Comparison of ENCODE assay signal across 8 cellular contexts in genomic region chr16:30895592-30896202, GRCh38. TPM values are rescaled to one million over a fixed set of nuclear protein-coding genes. Genes with fewer than 3 reads are reported as not detected.
A peak's percentile ranks its signal among the peaks of the same experiment; 100 is the strongest.
DNase-seq lines count a peak whose midpoint lies in the region; ATAC-seq and TF ChIP-seq lines count a peak whose summit lies in the region.

No MANE protein-coding gene starts in this region.

- no peaks in the 10 kb centered on the region for H3K9me3 Mint-ChIP-seq in natural killer cell treated with Interleukin-12 subunit alpha and Interleukin-12 subunit beta and Interleukin-15 and Interleukin-18, amount 100 ng/mL, for 72 hours

- DNase-seq in AG09309 (ENCODE audit: low read depth): no peak
- peak; percentile 63 for DNase-seq in NCI-H2196 treated with DMSO at 0.1 percent for 48 hours (lab: John Stamatoyannopoulos, UW; ENCODE audit: unreplicated experiment)
- DNase-seq in natural killer cell treated with Interleukin-12 subunit alpha and Interleukin-12 subunit beta and Interleukin-15 and Interleukin-18, amount 100 ng/mL, for 72 hours (ENCODE audit: low spot score): no peak
- no peak for DNase-seq in NCI-H1092 treated with DMSO at 0.1 percent for 48 hours (lab: John Stamatoyannopoulos, UW)
- no peak for DNase-seq in cerebellar nuclear complex (lab: John Stamatoyannopoulos, UW)

- peaks cover 12% of the 10 kb centered on the region for H3K27me3 ChIP-seq in ectodermal cell (ENCODE audit: control insufficient read depth, insufficient read depth, low read length, poor library complexity, severe bottlenecking)

- peaks cover 14% of the 10 kb centered on the region for H3K4me1 ChIP-seq in ectodermal cell (ENCODE audit: control insufficient read depth, insufficient read depth, low read length)

- 82 to 88% methylated on average over 27 of the region's 27 CpGs for WGBS in ectodermal cell, 2 experiments

- no peaks in the 10 kb centered on the region for H3K36me3 Mint-ChIP-seq in natural killer cell treated with Interleukin-12 subunit alpha and Interleukin-12 subunit beta and Interleukin-15 and Interleukin-18, amount 100 ng/mL, for 72 hours

- ATAC-seq in natural killer cell treated with Interleukin-12 subunit alpha and Interleukin-12 subunit beta and Interleukin-15 and Interleukin-18, amount 100 ng/mL, for 72 hours: no peak
- ATAC-seq in GM18868 (IDR thresholded peaks at IDR 0.05; ENCODE audit: unreplicated experiment): no peak
- ATAC-seq in HG02623 (IDR thresholded peaks at IDR 0.05; ENCODE audit: unreplicated experiment): no peak

- H3K9me3 ChIP-seq in ectodermal cell (ENCODE audit: control insufficient read depth, low read length): no peaks in the 10 kb centered on the region

- peak overlapping the region; percentile 83 for H3K27ac ChIP-seq in ectodermal cell (ENCODE audit: insufficient read depth, low read depth, low read length, poor library complexity, severe bottlenecking)

- TF ChIP-seq CTCF in AG09309 (IDR thresholded peaks at IDR 0.05; ENCODE audit: control insufficient read depth, insufficient read depth, low read depth, low read length, missing control alignments): no peak

- H3K36me3 ChIP-seq in ectodermal cell (ENCODE audit: control insufficient read depth, insufficient read depth, low read length): no peaks in the 10 kb centered on the region

- H3K4me3 Mint-ChIP-seq in natural killer cell treated with Interleukin-12 subunit alpha and Interleukin-12 subunit beta and Interleukin-15 and Interleukin-18, amount 100 ng/mL, for 72 hours: peak overlapping the region; percentile 60

- H3K4me3 ChIP-seq in AG09309 (ENCODE audit: control insufficient read depth, low read depth, low read length) (peak overlapping the region; percentile 59), ectodermal cell (ENCODE audit: insufficient read depth, low read depth, low read length) (peak overlapping the region; percentile 39)

- H3K4me1 Mint-ChIP-seq in natural killer cell treated with Interleukin-12 subunit alpha and Interleukin-12 subunit beta and Interleukin-15 and Interleukin-18, amount 100 ng/mL, for 72 hours (ENCODE audit: low read depth in 2 of 2): peaks cover 32 to 39% of the 10 kb centered on the region in 2 donors

- H3K27me3 Mint-ChIP-seq in natural killer cell treated with Interleukin-12 subunit alpha and Interleukin-12 subunit beta and Interleukin-15 and Interleukin-18, amount 100 ng/mL, for 72 hours: no peaks in the 10 kb centered on the region

- peak overlapping the region; percentile 15 to 80 for H3K27ac Mint-ChIP-seq in natural killer cell treated with Interleukin-12 subunit alpha and Interleukin-12 subunit beta and Interleukin-15 and Interleukin-18, amount 100 ng/mL, for 72 hours

RNA-seq across cellular contexts. Expression of gene CTF1, which starts 0.7 kb away (rescaled TPM):
- 3.4 TPM for polyA plus RNA-seq in ectodermal cell (2013, experiment 1 of 4)
- polyA plus RNA-seq in ectodermal cell (2013, experiment 2 of 4): 2.7 TPM
- 3.9 TPM for polyA plus RNA-seq in ectodermal cell (2013, experiment 3 of 4)
- polyA plus RNA-seq in ectodermal cell (2013, experiment 4 of 4): 3.5 TPM
- total RNA-seq in natural killer cell treated with Interleukin-12 subunit alpha and Interleukin-12 subunit beta and Interleukin-15 and Interleukin-18, amount 100 ng/mL, for 72 hours: under 1 TPM; 0.17 to 0.36 TPM

RNA-seq across cellular contexts. Expression of gene BCL7C, which starts 1.8 kb away (rescaled TPM):
- 40.5 TPM for polyA plus RNA-seq in ectodermal cell (2013, experiment 1 of 4)
- 35.8 TPM for polyA plus RNA-seq in ectodermal cell (2013, experiment 2 of 4)
- polyA plus RNA-seq in ectodermal cell (2013, experiment 3 of 4): 32.7 TPM
- polyA plus RNA-seq in ectodermal cell (2013, experiment 4 of 4): 37.9 TPM
- 10 to 100 TPM; 35.3 to 65.0 TPM for total RNA-seq in natural killer cell treated with Interleukin-12 subunit alpha and Interleukin-12 subunit beta and Interleukin-15 and Interleukin-18, amount 100 ng/mL, for 72 hours

RNA-seq across cellular contexts. Expression of gene FBXL19, which starts 27.7 kb away (rescaled TPM):
- 80.8 TPM for polyA plus RNA-seq in ectodermal cell (2013, experiment 1 of 4)
- 83.7 TPM for polyA plus RNA-seq in ectodermal cell (2013, experiment 2 of 4)
- 56.7 TPM for polyA plus RNA-seq in ectodermal cell (2013, experiment 3 of 4)
- 60.5 TPM for polyA plus RNA-seq in ectodermal cell (2013, experiment 4 of 4)
- 10 to 100 TPM; 22.8 to 42.0 TPM for total RNA-seq in natural killer cell treated with Interleukin-12 subunit alpha and Interleukin-12 subunit beta and Interleukin-15 and Interleukin-18, amount 100 ng/mL, for 72 hours

RNA-seq across cellular contexts. Expression of gene ORAI3, which starts 53.2 kb away (rescaled TPM):
- polyA plus RNA-seq in ectodermal cell (2013, experiment 1 of 4): 14.0 TPM
- polyA plus RNA-seq in ectodermal cell (2013, experiment 2 of 4): 15.7 TPM
- 12.7 TPM for polyA plus RNA-seq in ectodermal cell (2013, experiment 3 of 4)
- 16.1 TPM for polyA plus RNA-seq in ectodermal cell (2013, experiment 4 of 4)
- total RNA-seq in natural killer cell treated with Interleukin-12 subunit alpha and Interleukin-12 subunit beta and Interleukin-15 and Interleukin-18, amount 100 ng/mL, for 72 hours: 10 to 100 TPM in 1 of 2 donors, 1 to 10 TPM in 1; 7.4 to 16.8 TPM
